In the genomic region with DNA sequence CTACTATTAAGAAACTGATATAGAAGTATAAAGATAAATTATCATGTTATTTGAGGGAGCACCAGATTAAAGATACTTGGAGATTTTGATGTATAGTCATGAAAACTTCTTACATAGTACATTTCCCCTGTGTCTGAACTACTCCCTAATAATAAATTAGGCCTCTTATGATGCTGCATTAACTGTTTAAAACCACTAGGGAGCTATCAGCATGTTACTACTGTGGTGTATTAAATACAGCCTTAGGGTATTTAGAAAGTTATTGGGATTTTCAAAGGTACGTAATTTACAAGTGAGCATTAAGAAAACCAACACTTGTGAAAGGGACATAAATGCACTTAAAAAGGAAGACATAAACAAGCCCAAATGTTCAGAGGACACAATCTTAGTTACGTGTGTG, we compare ENCODE assay signal across 23 cellular contexts.
"Had no signal": no experiment of that assay in that cellular context is flagged by ENCODE, and none has a peak within 500 bp of the region (broad histone marks: within the 10 kb centered on the region; RNA-seq: fewer than 3 reads in every experiment).

No MANE protein-coding gene starts in this region.

- H3K36me3 Mint-ChIP-seq: activated naive CD4-positive, alpha-beta T cell treated with anti-CD3 and anti-CD28 coated beads, Interleukin-2, amount 50 U/mL, for 24 hours; brain; mesothelial cell of epicardium; naive thymus-derived CD8-positive, alpha-beta T cell had no signal

- DNase-seq: activated CD4-positive, alpha-beta T cell treated with anti-CD3 and anti-CD28 coated beads for 1 hour; activated CD4-positive, alpha-beta T cell treated with anti-CD3 and anti-CD28 coated beads, Interleukin-2, amount 50 U/mL, for 1 hour; activated CD8-positive, alpha-beta T cell treated with anti-CD3 and anti-CD28 coated beads, Interleukin-2, amount 10 ng/mL, durations not matched to agents 7 days and 5 days; activated gamma-delta T cell treated with Interleukin-2 at 50 U/mL for 16 hours; activated T-cell treated with anti-CD3 and anti-CD28 coated beads, Interleukin-2, amount 50 U/mL, for 1 hour; anterior cingulate cortex; dermis blood vessel endothelial cell; effector CD8-positive, alpha-beta T cell; head of caudate nucleus; hypothalamus; left ventricle myocardium inferior; naive thymus-derived CD8-positive, alpha-beta T cell; stimulated activated CD4-positive, alpha-beta T cell treated with anti-CD3 and anti-CD28 coated beads, Interleukin-12 subunit alpha, Interleukin-12 subunit beta, amount 100 ng/mL, for 4 hours; stimulated activated CD4-positive, alpha-beta T cell treated with anti-CD3 and anti-CD28 coated beads, Interleukin-4, amount 100 ng/mL, for 4 hours; stimulated activated naive CD8-positive, alpha-beta T cell treated with anti-CD3 and anti-CD28 coated beads, Interleukin-15, Interleukin-2, amounts not matched to agents 100 U/mL and 50 U/mL, for 24 hours; upper lobe of right lung had no signal

- H3K27ac ChIP-seq: left ventricle myocardium inferior, right atrium auricular region, upper lobe of right lung, VCaP had no signal

- H3K4me1 Mint-ChIP-seq: activated naive CD4-positive, alpha-beta T cell treated with anti-CD3 and anti-CD28 coated beads, Interleukin-2, amount 50 U/mL, for 24 hours; naive thymus-derived CD8-positive, alpha-beta T cell had no signal

- H3K9me3 Mint-ChIP-seq: activated naive CD4-positive, alpha-beta T cell treated with anti-CD3 and anti-CD28 coated beads, Interleukin-2, amount 50 U/mL, for 24 hours; mesothelial cell of epicardium; T-helper 2 cell treated with Interferon-gamma antibody and Interleukin-4, amounts not matched to agents 5 μg/mL and 100 μg/mL, for 36 hours had no signal

- H3K4me3 Mint-ChIP-seq: activated CD8-positive, alpha-beta T cell treated with anti-CD3 and anti-CD28 coated beads, Interleukin-2, amount 10 ng/mL, durations not matched to agents 7 days and 5 days; activated naive CD4-positive, alpha-beta T cell treated with anti-CD3 and anti-CD28 coated beads, Interleukin-2, amount 50 U/mL, for 24 hours; brain; mesothelial cell of epicardium; naive thymus-derived CD8-positive, alpha-beta T cell; T-helper 2 cell treated with Interferon-gamma antibody and Interleukin-4, amounts not matched to agents 5 μg/mL and 100 μg/mL, for 36 hours had no signal

- H3K27me3 Mint-ChIP-seq: activated naive CD4-positive, alpha-beta T cell treated with anti-CD3 and anti-CD28 coated beads, Interleukin-2, amount 50 U/mL, for 24 hours; brain; progenitor cell of endocrine pancreas had no signal

- H3K4me3 ChIP-seq: left ventricle myocardium inferior, right atrium auricular region, upper lobe of right lung had no signal

- H3K36me3 ChIP-seq: left ventricle myocardium inferior, right atrium auricular region, upper lobe of right lung had no signal

- H3K27ac Mint-ChIP-seq: activated CD8-positive, alpha-beta T cell treated with anti-CD3 and anti-CD28 coated beads, Interleukin-2, amount 10 ng/mL, durations not matched to agents 7 days and 5 days; activated naive CD4-positive, alpha-beta T cell treated with anti-CD3 and anti-CD28 coated beads, Interleukin-2, amount 50 U/mL, for 24 hours; brain; mesothelial cell of epicardium; naive thymus-derived CD8-positive, alpha-beta T cell; progenitor cell of endocrine pancreas; T-helper 2 cell treated with Interferon-gamma antibody and Interleukin-4, amounts not matched to agents 5 μg/mL and 100 μg/mL, for 36 hours had no signal

- H3K9me3 ChIP-seq: left ventricle myocardium inferior, right atrium auricular region, upper lobe of right lung had no signal
